Comparison of ENCODE assay signal across 23 cellular contexts in genomic region chr12:43066471-43066870, GRCh38.
"Had no signal": no experiment of that assay in that cellular context is flagged by ENCODE, and none has a peak within 500 bp of the region (broad histone marks: within the 10 kb centered on the region; RNA-seq: fewer than 3 reads in every experiment).

No MANE protein-coding gene starts in this region.

- H3K4me3 Mint-ChIP-seq: activated CD4-positive, alpha-beta T cell treated with anti-CD3 and anti-CD28 coated beads for 36 hours; activated naive CD8-positive, alpha-beta T cell treated with anti-CD3 and anti-CD28 coated beads for 36 hours; activated T-cell treated with anti-CD3 and anti-CD28 coated beads, Interleukin-2, amount 50 U/mL, for 4 hours; dendritic cell treated with granulocyte-macrophage colony-stimulating factor and Interleukin-4, amounts not matched to agents 40 ng/mL and 50 ng/mL, for 4 days; immature natural killer cell; T-cell; T-helper 2 cell treated with Interferon-gamma antibody and Interleukin-4, amounts not matched to agents 5 μg/mL and 100 μg/mL, for 36 hours; type B pancreatic cell had no signal

- ATAC-seq: activated CD4-positive, alpha-beta T cell treated with anti-CD3 and anti-CD28 coated beads for 36 hours; activated T-cell treated with anti-CD3 and anti-CD28 coated beads, Interleukin-2, amount 50 U/mL, for 4 hours; body of pancreas; T-cell had no signal

- DNase-seq: activated CD4-positive, alpha-beta T cell treated with anti-CD3 and anti-CD28 coated beads for 36 hours; activated CD4-positive, alpha-beta T cell treated with anti-CD3 and anti-CD28 coated beads, Interleukin-2, amount 50 U/mL, for 48 hours; activated CD8-positive, alpha-beta memory T cell treated with anti-CD3 and anti-CD28 coated beads, Interleukin-2, amount 50 U/mL, for 48 hours; activated naive CD4-positive, alpha-beta T cell treated with Interleukin-2 at 50 U/mL for 16 hours; activated naive CD8-positive, alpha-beta T cell treated with anti-CD3 and anti-CD28 coated beads for 36 hours; activated T-cell treated with anti-CD3 and anti-CD28 coated beads, Interleukin-2, amount 50 U/mL, for 4 hours; amniotic stem cell; body of pancreas; effector CD4-positive, alpha-beta T cell; foreskin melanocyte; glutamatergic neuron; immature natural killer cell; kidney glomerular epithelial cell; left ventricle myocardium inferior; midbrain; spleen; stimulated activated CD4-positive, alpha-beta T cell treated with anti-CD3 and anti-CD28 coated beads, Interleukin-4, amount 100 ng/mL, for 1 hour; stimulated activated naive CD4-positive, alpha-beta T cell; T-cell; WERI-Rb-1 had no signal

- H3K9me3 Mint-ChIP-seq: activated naive CD8-positive, alpha-beta T cell treated with anti-CD3 and anti-CD28 coated beads for 36 hours had no signal

- H3K36me3 Mint-ChIP-seq: activated naive CD8-positive, alpha-beta T cell treated with anti-CD3 and anti-CD28 coated beads for 36 hours; immature natural killer cell; T-cell; type B pancreatic cell had no signal

- H3K27me3 Mint-ChIP-seq: activated CD4-positive, alpha-beta T cell treated with anti-CD3 and anti-CD28 coated beads for 36 hours; activated naive CD8-positive, alpha-beta T cell treated with anti-CD3 and anti-CD28 coated beads for 36 hours; dendritic cell treated with granulocyte-macrophage colony-stimulating factor and Interleukin-4, amounts not matched to agents 40 ng/mL and 50 ng/mL, for 4 days; T-cell; type B pancreatic cell had no signal

- H3K27ac Mint-ChIP-seq: activated CD4-positive, alpha-beta T cell treated with anti-CD3 and anti-CD28 coated beads for 36 hours; activated naive CD8-positive, alpha-beta T cell treated with anti-CD3 and anti-CD28 coated beads for 36 hours; dendritic cell treated with granulocyte-macrophage colony-stimulating factor and Interleukin-4, amounts not matched to agents 40 ng/mL and 50 ng/mL, for 4 days; immature natural killer cell; T-cell; T-helper 2 cell treated with Interferon-gamma antibody and Interleukin-4, amounts not matched to agents 5 μg/mL and 100 μg/mL, for 36 hours; type B pancreatic cell had no signal

- H3K4me1 Mint-ChIP-seq: activated CD4-positive, alpha-beta T cell treated with anti-CD3 and anti-CD28 coated beads for 36 hours; activated naive CD8-positive, alpha-beta T cell treated with anti-CD3 and anti-CD28 coated beads for 36 hours; immature natural killer cell; T-cell had no signal
